Comparison of ENCODE assay signal across 1 cellular context in genomic region chr17:61487161-61487654, GRCh38.
TF ChIP-seq lines count a peak whose summit lies in the region.

No MANE protein-coding gene starts in this region.

TF ChIP-seq in HEK293T, 16 proteins besides CTCF, POLR2A, EP300 and RAD21 (continued from another document):
- no peak for TF ChIP-seq PKNOX1 (IDR thresholded peaks at IDR 0.05)
TF ChIP-seq in HEK293T: peak in this region for 0.
